Comparison of ENCODE assay signal across 6 cellular contexts in genomic region chr5:104102-104501, GRCh38. TPM values are rescaled to one million over a fixed set of nuclear protein-coding genes. Genes with fewer than 3 reads are reported as not detected.
"Had no signal": no experiment of that assay in that cellular context is flagged by ENCODE, and none has a peak within 500 bp of the region (broad histone marks: within the 10 kb centered on the region; RNA-seq: fewer than 3 reads in every experiment).

No MANE protein-coding gene starts in this region.

RNA-seq across cellular contexts. Expression of gene PLEKHG4B, which starts 12.1 kb away (rescaled TPM):
- total RNA-seq: activated CD8-positive, alpha-beta T cell treated with anti-CD3 and anti-CD28 coated beads for 36 hours; activated T-cell treated with anti-CD3 and anti-CD28 coated beads, Interleukin-2, amount 50 U/mL, for 72 hours; activated T-helper 2 cell treated with anti-CD3 and anti-CD28 coated beads, Interferon-gamma antibody, Interleukin-2, Interleukin-4, amounts not matched to agents 10 μg/mL and 5 μg/mL and 100 μg/mL, durations not matched to agents 14 hours and 24 hours and 36 hours; NCI-H460; PC-9; T-helper 2 cell treated with Interferon-gamma antibody and Interleukin-4, amounts not matched to agents 100 ng/mL and 5 ng/mL, for 36 hours had no signal
